Comparison of ENCODE assay signal across 19 cellular contexts in the genomic region with DNA sequence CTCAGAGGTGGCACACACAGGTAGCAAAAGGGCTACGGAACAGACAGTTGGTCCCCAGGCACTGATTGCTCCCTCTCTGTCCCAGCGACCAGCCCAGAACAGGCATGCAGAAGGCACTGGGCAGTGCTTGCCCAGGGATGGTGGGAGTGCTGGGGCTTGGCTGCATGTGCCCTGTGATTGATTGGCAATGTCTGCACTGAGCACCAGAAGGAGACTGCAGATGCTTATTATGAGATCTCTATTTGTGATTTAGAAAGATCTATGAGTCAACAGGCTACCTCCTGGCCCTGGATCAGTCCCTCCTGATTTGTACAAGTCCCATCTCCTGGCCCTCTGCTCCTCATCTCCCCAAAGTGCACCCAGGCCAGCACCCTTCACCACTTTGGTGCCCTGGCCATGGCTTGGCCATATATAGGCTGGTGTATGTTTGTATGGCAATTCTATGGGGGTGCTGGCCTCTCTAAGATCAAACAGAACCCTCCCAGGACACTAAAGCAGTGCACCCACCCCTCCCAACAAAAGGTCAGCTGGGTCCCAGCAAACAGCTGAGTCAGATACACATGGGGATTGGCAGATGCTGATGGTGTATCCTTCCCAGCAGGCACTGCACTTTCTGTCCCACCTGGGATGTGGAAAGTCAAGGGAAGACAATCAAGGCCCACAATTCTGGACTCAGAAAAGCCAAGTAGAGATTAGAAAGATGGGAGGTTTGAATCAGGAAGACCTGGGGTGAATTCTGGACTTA. TPM values are rescaled to one million over a fixed set of nuclear protein-coding genes. Genes with fewer than 3 reads are reported as not detected.
DNase-seq lines count a peak whose midpoint lies in the region; ATAC-seq and TF ChIP-seq lines count a peak whose summit lies in the region.
"Had no signal": no experiment of that assay in that cellular context is flagged by ENCODE, and none has a peak within 500 bp of the region (broad histone marks: within the 10 kb centered on the region; RNA-seq: fewer than 3 reads in every experiment).

No MANE protein-coding gene starts in this region.

- no peaks in the 10 kb centered on the region for H3K4me1 Mint-ChIP-seq in neural crest cell
- H3K4me1 Mint-ChIP-seq: activated CD4-positive, alpha-beta T cell treated with anti-CD3 and anti-CD28 coated beads, Interleukin-2, amount 10 ng/mL, durations not matched to agents 7 days and 5 days had no signal

- no peaks in the 10 kb centered on the region for H3K36me3 ChIP-seq in hepatocyte (replicated peaks; ENCODE audit: insufficient read depth, low read depth)

- peaks cover 50% of the 10 kb centered on the region for H3K27me3 ChIP-seq in hepatocyte

- H2AFZ ChIP-seq in hepatocyte: no peak overlapping the region

- DNase-seq in left cardiac atrium: peak; percentile 6
- DNase-seq in left ventricle myocardium superior: no peak
- no peak for DNase-seq in caudate nucleus (lab: John Stamatoyannopoulos, UW)
- DNase-seq in neural crest cell (ENCODE audit: low read depth, low spot score): peak; percentile 0
- DNase-seq in RPMI8226: no peak
- no peak for DNase-seq in NCI-H526 treated with DMSO at 0.1 percent for 48 hours (lab: John Stamatoyannopoulos, UW)
- DNase-seq in NK-92 (lab: John Stamatoyannopoulos, UW; ENCODE audit: unreplicated experiment): no peak
- no peak for DNase-seq in hepatocyte (ENCODE audit: low spot score)
- DNase-seq: activated CD4-positive, alpha-beta T cell treated with anti-CD3 and anti-CD28 coated beads, Interleukin-2, amount 10 ng/mL, durations not matched to agents 7 days and 5 days; activated T-cell treated with anti-CD3 and anti-CD28 coated beads, Interleukin-2, amount 50 U/mL, for 1 hour; dermis blood vessel endothelial cell; foreskin keratinocyte; kidney glomerular epithelial cell; midbrain; NCI-H187 treated with DMSO at 0.1 percent for 48 hours; NCI-H446 treated with DMSO at 0.1 percent for 48 hours; retina; SW 1271 had no signal

- no peaks in the 10 kb centered on the region for H3K9me3 Mint-ChIP-seq in neural crest cell
- H3K9me3 Mint-ChIP-seq: activated CD4-positive, alpha-beta T cell treated with anti-CD3 and anti-CD28 coated beads, Interleukin-2, amount 10 ng/mL, durations not matched to agents 7 days and 5 days had no signal

- H3K36me3 Mint-ChIP-seq in neural crest cell (ENCODE audit: low read depth): no peaks in the 10 kb centered on the region

- H3K79me2 ChIP-seq in hepatocyte: no peaks in the 10 kb centered on the region

- no peaks in the 10 kb centered on the region for H3K9me2 ChIP-seq in hepatocyte (replicated peaks; ENCODE audit: insufficient read depth)

- H3K9me3 ChIP-seq in hepatocyte (ENCODE audit: low read depth): no peaks in the 10 kb centered on the region

- no peak overlapping the region for H3K4me3 Mint-ChIP-seq in neural crest cell
- H3K4me3 Mint-ChIP-seq: activated CD4-positive, alpha-beta T cell treated with anti-CD3 and anti-CD28 coated beads, Interleukin-2, amount 10 ng/mL, durations not matched to agents 7 days and 5 days had no signal

- ATAC-seq in left cardiac atrium (no peak), left ventricle myocardium superior (no peak)
- ATAC-seq: foreskin keratinocyte had no signal

- TF ChIP-seq CTCF in neural crest cell (conservative IDR thresholded peaks at IDR 0.05) (no peak), hepatocyte (IDR thresholded peaks at IDR 0.05; ENCODE audit: poor library complexity) (no peak)

- H3K27me3 Mint-ChIP-seq in neural crest cell (ENCODE audit: low read depth): peaks cover 22% of the 10 kb centered on the region

- intact Hi-C loops in left cardiac atrium (cut with DNase I) (no loop called here), left ventricle myocardium superior (cut with micrococcal nuclease) (no loop called here)

- H3K27ac Mint-ChIP-seq in neural crest cell (ENCODE audit: unreplicated experiment): no peak overlapping the region
- H3K27ac Mint-ChIP-seq: activated CD4-positive, alpha-beta T cell treated with anti-CD3 and anti-CD28 coated beads, Interleukin-2, amount 10 ng/mL, durations not matched to agents 7 days and 5 days had no signal

- peaks cover 5% of the 10 kb centered on the region for H3K4me1 ChIP-seq in hepatocyte (ENCODE audit: insufficient read depth)
- H3K4me1 ChIP-seq: foreskin keratinocyte had no signal

- H3K4me3 ChIP-seq in hepatocyte: no peak overlapping the region

- 60% methylated on average over 2 of the region's 2 CpGs for WGBS in hepatocyte (ENCODE audit: low lambda C conversion rate, missing lambda C conversion rate)

- no peaks in the 10 kb centered on the region for H4K20me1 ChIP-seq in hepatocyte (ENCODE audit: insufficient read depth, poor library complexity, severe bottlenecking)

- H3K27ac ChIP-seq in caudate nucleus (ENCODE audit: low read depth, low read length) (peak overlapping the region; percentile 22), hepatocyte (no peak overlapping the region)
- H3K27ac ChIP-seq: epithelial cell of prostate, foreskin keratinocyte had no signal

- H3K4me2 ChIP-seq in hepatocyte: no peak overlapping the region

RNA-seq across cellular contexts. Expression of gene CAMK2B, which starts 30.9 kb away (rescaled TPM):
- 10 to 100 TPM; 75.8 to 98.7 TPM for total RNA-seq in left cardiac atrium
- 98.4 TPM for total RNA-seq in left ventricle myocardium superior
- 1.6 and 2.4 TPM in 2 replicates for total RNA-seq in neural crest cell
- total RNA-seq in hepatocyte: 0.37 TPM in 1 of 2 replicates, not detected in the other
- 1.7 TPM in 1 of 2 replicates, not detected in the other for polyA plus RNA-seq in hepatocyte
- total RNA-seq: activated CD4-positive, alpha-beta T cell treated with anti-CD3 and anti-CD28 coated beads, Interleukin-2, amount 10 ng/mL, durations not matched to agents 7 days and 5 days had no signal

Comparison
In these comparisons a context has a peak if more than half of its experiments do, and no peak if none do; other contexts are left out.
1. DNase-seq: peak in left cardiac atrium (single experiment) and neural crest cell (single experiment); none in left ventricle myocardium superior (single experiment), caudate nucleus (0 of 61), RPMI8226 (single experiment), NCI-H526 treated with DMSO at 0.1 percent for 48 hours (single experiment), NK-92 (single experiment) and hepatocyte (single experiment).
2. RNA of gene CAMK2B, which starts 30.9 kb away (total RNA-seq): 75.8 to 98.7 TPM in left cardiac atrium and 98.4 TPM in left ventricle myocardium superior (single experiment); 1.6 to 2.4 TPM in neural crest cell and 0.37 TPM in hepatocyte; every median in the first group is over 10 times any median in the second.